30 cellular contexts compared by ENCODE assay signal in genomic region chr22:30753701-30754100, GRCh38.
"Had no signal": no experiment of that assay in that cellular context is flagged by ENCODE, and none has a peak within 500 bp of the region (broad histone marks: within the 10 kb centered on the region; RNA-seq: fewer than 3 reads in every experiment).

No MANE protein-coding gene starts in this region.

- H3K36me3 ChIP-seq: breast epithelium, esophagus squamous epithelium, neural progenitor cell, spleen, suprapubic skin, tibial artery, upper lobe of right lung had no signal

- H3K27ac ChIP-seq: esophagus squamous epithelium, hepatocyte, neural progenitor cell, parathyroid adenoma, suprapubic skin, tibial artery, upper lobe of right lung had no signal

- H3K4me3 ChIP-seq: breast epithelium, esophagus squamous epithelium, hepatocyte, neural progenitor cell, spleen, suprapubic skin, tibial artery, upper lobe of right lung had no signal

- H3K9me3 ChIP-seq: breast epithelium, esophagus squamous epithelium, suprapubic skin, tibial artery, upper lobe of right lung had no signal

- ATAC-seq: activated T-cell treated with anti-CD3 and anti-CD28 coated beads, Interleukin-2, amount 50 U/mL, for 4 hours; activated T-helper 17 cell treated with anti-CD3 and anti-CD28 coated beads, Interleukin-2, amount 50 U/mL, for 72 hours; left colon; naive thymus-derived CD8-positive, alpha-beta T cell; upper lobe of right lung had no signal

- FAIRE-seq: colon had no signal

- H3K27me3 ChIP-seq: esophagus squamous epithelium, hepatocyte, neural progenitor cell, spleen, suprapubic skin, tibial artery, upper lobe of right lung had no signal

- DNase-seq: activated CD4-positive, alpha-beta memory T cell treated with anti-CD3 and anti-CD28 coated beads, Interleukin-2, amount 10 ng/mL, durations not matched to agents 7 days and 5 days; activated CD4-positive, alpha-beta T cell treated with anti-CD3 and anti-CD28 coated beads for 1 hour; activated CD4-positive, alpha-beta T cell treated with anti-CD3 and anti-CD28 coated beads, Interleukin-2, amount 10 ng/mL, durations not matched to agents 7 days and 5 days; activated gamma-delta T cell treated with Interleukin-2 at 50 U/mL for 16 hours; activated naive CD4-positive, alpha-beta T cell treated with anti-CD3 and anti-CD28 coated beads, Interleukin-2, amount 50 U/mL, for 16 hours; activated T-cell treated with anti-CD3 and anti-CD28 coated beads, Interleukin-2, amount 50 U/mL, for 4 hours; amygdala; dermis blood vessel endothelial cell; effector CD4-positive, alpha-beta T cell; esophagus squamous epithelium; foreskin melanocyte; islet precursor cell; left colon; midbrain; naive thymus-derived CD8-positive, alpha-beta T cell; occipital lobe; right cardiac atrium; spleen; stimulated activated naive CD4-positive, alpha-beta T cell; SW 1271; T-helper 9 cell; tibial artery; upper lobe of right lung had no signal

- H3K4me1 ChIP-seq: breast epithelium, esophagus squamous epithelium, neural progenitor cell, parathyroid adenoma, upper lobe of right lung had no signal
